ENCODE assay signal across 1 cellular context in genomic region chr5:180291234-180291940, GRCh38.
A peak's percentile ranks its signal among the peaks of the same experiment; 100 is the strongest.
TF ChIP-seq lines count a peak whose summit lies in the region.

No MANE protein-coding gene starts in this region.

TF ChIP-seq in H1, 55 proteins besides CTCF, POLR2A, EP300 and RAD21 (continued from another document):
- TF ChIP-seq SIN3A (conservative IDR thresholded peaks at IDR 0.05 in 1 of 2, IDR thresholded peaks at IDR 0.05 in 1 of 2; ENCODE audit: low read depth in 1 of 2, low read length in 2 of 2) (peak in 1 of 2 experiments; percentile 19; a peak in 1 of 4 replicates), SUZ12 (IDR thresholded peaks at IDR 0.05; ENCODE audit: low read length) (no peak), CHD7 (IDR thresholded peaks at IDR 0.05; ENCODE audit: insufficient replicate concordance, low read length) (no peak), NANOG (IDR thresholded peaks at IDR 0.05; ENCODE audit: insufficient read depth, low read depth, low read length, poor library complexity, severe bottlenecking) (no peak)
